ENCODE assay signal across 1 cellular context in the genomic region with DNA sequence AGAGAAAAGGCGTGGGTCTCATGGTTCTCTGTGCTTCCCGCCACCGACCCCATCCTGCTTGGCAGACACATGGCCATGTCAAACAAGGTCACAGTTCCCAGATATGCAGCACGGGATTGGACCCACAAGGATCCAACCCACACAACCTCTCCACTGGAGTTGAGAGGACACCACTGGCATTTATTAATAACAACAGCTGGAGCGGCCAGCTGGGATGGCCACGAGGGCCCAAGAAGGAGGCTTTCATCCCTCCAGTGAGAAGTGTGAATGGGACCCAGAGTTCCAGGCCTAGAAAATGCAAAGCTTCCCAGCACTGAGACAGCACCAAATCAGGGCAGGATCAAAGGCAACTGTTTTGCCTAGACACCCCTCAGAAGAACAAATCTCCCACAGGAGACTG.
TF ChIP-seq lines count a peak whose summit lies in the region.

No MANE protein-coding gene starts in this region.

TF ChIP-seq in H1, 55 proteins besides CTCF, POLR2A, EP300 and RAD21:
- TF ChIP-seq POLR2AphosphoS5 (IDR thresholded peaks at IDR 0.05; ENCODE audit: low read depth, low read length), result no peak
- TF ChIP-seq SRF (IDR thresholded peaks at IDR 0.05; ENCODE audit: low read depth, low read length), result no peak
- TF ChIP-seq EZH2 (IDR thresholded peaks at IDR 0.05; ENCODE audit: low read depth, low read length, severe bottlenecking), result no peak
- TF ChIP-seq EGR1 (IDR thresholded peaks at IDR 0.05; ENCODE audit: borderline replicate concordance, low read depth, low read length), result no peak
- TF ChIP-seq CREB1 (IDR thresholded peaks at IDR 0.05), result no peak
- TF ChIP-seq BCL11A (IDR thresholded peaks at IDR 0.05; ENCODE audit: low read depth in 2 of 2, low read length in 2 of 2), result no peak
- TF ChIP-seq SP2 (IDR thresholded peaks at IDR 0.05; ENCODE audit: low read length), result no peak
- TF ChIP-seq, protein P1, sequence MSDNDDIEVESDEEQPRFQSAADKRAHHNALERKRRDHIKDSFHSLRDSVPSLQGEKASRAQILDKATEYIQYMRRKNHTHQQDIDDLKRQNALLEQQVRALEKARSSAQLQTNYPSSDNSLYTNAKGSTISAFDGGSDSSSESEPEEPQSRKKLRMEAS (IDR thresholded peaks at IDR 0.05), result no peak
